Comparison of ENCODE assay signal across 8 cellular contexts in genomic region chr1:27154991-27155781, GRCh38. TPM values are rescaled to one million over a fixed set of nuclear protein-coding genes. Genes with fewer than 3 reads are reported as not detected.
A peak's percentile ranks its signal among the peaks of the same experiment; 100 is the strongest.
DNase-seq lines count a peak whose midpoint lies in the region; ATAC-seq, FAIRE-seq and TF ChIP-seq lines count a peak whose summit lies in the region.

Gene SLC9A1 (minus strand): TSS chr1:27155125. CDS start chr1:27154334, 791 bp downstream.

- peak within 1 kb of the TSS; percentile 78 for H3K27ac ChIP-seq in AG04450 (ENCODE audit: low read depth, low read length)

- CTCF ChIA-PET in AG04450 (lab: Charles Lee), result interaction anchor here (0.6 to 1.7 kb wide), 19 partner anchors 9 to 144 kb away, joined by 3 to 17 read pairs (median 4); no protein-coding TSS in a partner anchor

- peak within 1 kb of the TSS; percentile 73 for H3K4me3 ChIP-seq in AG04450 (ENCODE audit: low read depth, low read length)

- peaks cover 23% of the 10 kb centered on the region for H3K36me3 Mint-ChIP-seq in central memory CD8-positive, alpha-beta T cell (ENCODE audit: insufficient read depth)

- peaks cover 49% of the 10 kb centered on the region for H3K4me1 Mint-ChIP-seq in central memory CD8-positive, alpha-beta T cell

- no peaks in the 10 kb centered on the region for H3K27me3 ChIP-seq in AG04450 (ENCODE audit: control insufficient read depth, insufficient read depth, low read length)

- no peaks in the 10 kb centered on the region for H3K9me3 Mint-ChIP-seq in central memory CD8-positive, alpha-beta T cell

- H3K9me3 ChIP-seq in AG04450 (ENCODE audit: control insufficient read depth, insufficient read depth, low read length), result no peaks in the 10 kb centered on the region; the same call in 1 of the 2 replicates

- POLR2A ChIA-PET in AG04450 (lab: Yijun Ruan, JAX), result interaction anchor here (0.6 to 4.4 kb wide), 29 partner anchors 8 to 1028 kb away, joined by 3 to 80 read pairs (median 7); partner anchors contain the start of genes TENT5B and WDTC1

- peak; percentile 84 for FAIRE-seq in islet of Langerhans (lab: Jason Lieb, UNC)

- DNase-seq in AG04450 (ENCODE audit: low read depth, low spot score) (peak; percentile 89), NCI-H345 (lab: John Stamatoyannopoulos, UW) (peak; percentile 89)
- peak; percentile 83 to 88 (median 85) for DNase-seq in activated CD4-positive, CD25-positive, alpha-beta regulatory T cell (lab: John Stamatoyannopoulos, UW)
- DNase-seq in central memory CD8-positive, alpha-beta T cell (ENCODE audit: low spot score in 2 of 2), result peak; percentile 91 to 93
- peak; percentile 85 to 89 (median 88) for DNase-seq in stimulated activated CD4-positive, alpha-beta T cell treated with anti-CD3 and anti-CD28 coated beads, Interleukin-12 subunit alpha, Interleukin-12 subunit beta, amount 100 ng/mL, for 48 hours (ENCODE audit: low read depth in 2 of 3, low spot score in 1 of 3)

- peak; percentile 81 for TF ChIP-seq CTCF in AG04450 (IDR thresholded peaks at IDR 0.05; ENCODE audit: low read depth, low read length)

- H3K4me3 Mint-ChIP-seq in central memory CD8-positive, alpha-beta T cell, result peak within 1 kb of the TSS; percentile 97

- peak within 1 kb of the TSS; percentile 99 for H3K27ac Mint-ChIP-seq in central memory CD8-positive, alpha-beta T cell (ENCODE audit: low read depth)

- no peaks in the 10 kb centered on the region for H3K27me3 Mint-ChIP-seq in central memory CD8-positive, alpha-beta T cell

- ATAC-seq in GM18868 (IDR thresholded peaks at IDR 0.05; ENCODE audit: unreplicated experiment) (peak; percentile 86), HG03135 (IDR thresholded peaks at IDR 0.05; ENCODE audit: unreplicated experiment) (peak; percentile 91)
- peak; percentile 97 for ATAC-seq in central memory CD8-positive, alpha-beta T cell (replicated peaks; ENCODE audit: extremely low read depth, poor library complexity, severe bottlenecking)

RNA-seq across cellular contexts. Expression of gene SLC9A1, which starts in this region (rescaled TPM):
- 10.8 and 16.4 TPM in 2 replicates for polyA plus RNA-seq in AG04450 (2011; rRNA removed)
- polyA minus RNA-seq in AG04450 (2011; rRNA and poly(A)+ RNA removed), result 13.9 and 16.0 TPM in 2 replicates

Comparison
In these comparisons a context has a peak if more than half of its experiments do, and no peak if none do; other contexts are left out.
1. Peak in every context shown above with its lines: DNase-seq, ATAC-seq, H3K4me3 ChIP-seq and H3K27ac ChIP-seq.